Comparison of ENCODE assay signal across 8 cellular contexts in the genomic region with DNA sequence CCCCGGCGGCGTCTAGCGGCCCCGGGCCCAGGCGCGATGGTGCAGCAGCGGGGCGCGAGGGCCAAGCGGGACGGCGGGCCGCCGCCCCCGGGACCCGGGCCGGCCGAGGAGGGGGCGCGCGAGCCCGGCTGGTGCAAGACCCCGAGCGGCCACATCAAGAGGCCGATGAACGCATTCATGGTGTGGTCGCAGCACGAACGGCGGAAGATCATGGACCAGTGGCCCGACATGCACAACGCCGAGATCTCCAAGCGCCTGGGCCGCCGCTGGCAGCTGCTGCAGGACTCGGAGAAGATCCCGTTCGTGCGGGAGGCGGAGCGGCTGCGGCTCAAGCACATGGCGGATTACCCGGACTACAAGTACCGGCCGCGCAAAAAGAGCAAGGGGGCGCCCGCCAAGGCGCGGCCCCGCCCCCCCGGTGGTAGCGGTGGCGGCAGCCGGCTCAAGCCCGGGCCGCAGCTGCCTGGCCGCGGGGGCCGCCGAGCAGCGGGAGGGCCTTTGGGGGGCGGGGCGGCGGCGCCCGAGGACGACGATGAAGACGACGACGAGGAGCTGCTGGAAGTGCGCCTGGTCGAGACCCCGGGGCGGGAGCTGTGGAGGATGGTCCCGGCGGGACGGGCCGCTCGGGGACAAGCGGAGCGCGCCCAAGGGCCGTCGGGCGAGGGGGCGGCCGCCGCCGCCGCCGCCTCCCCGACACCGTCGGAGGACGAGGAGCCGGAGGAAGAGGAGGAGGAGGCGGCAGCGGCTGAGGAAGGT. TPM values are rescaled to one million over a fixed set of nuclear protein-coding genes. Genes with fewer than 3 reads are reported as not detected.
DNase-seq lines count a peak whose midpoint lies in the region; ATAC-seq and TF ChIP-seq lines count a peak whose summit lies in the region.

No MANE protein-coding gene starts in this region.

- peak overlapping the region; percentile 37 to 51 for H3K9ac ChIP-seq in stomach smooth muscle (ENCODE audit: low read length in 2 of 2)

- TF ChIP-seq CTCF in epithelial cell of proximal tubule (conservative IDR thresholded peaks at IDR 0.05; ENCODE audit: low read depth, low read length), result no peak

- peaks cover 36% of the 10 kb centered on the region for H3K4me1 ChIP-seq in stomach smooth muscle (ENCODE audit: control insufficient read depth, insufficient read depth, low read length)

- H3K9me3 ChIP-seq in stomach smooth muscle (ENCODE audit: control insufficient read depth in 2 of 2, low read length in 2 of 2), result no peaks in the 10 kb centered on the region

- ATAC-seq in HG02642 (IDR thresholded peaks at IDR 0.05; ENCODE audit: poor library complexity, unreplicated experiment) (peak; percentile 7), GM19467 (IDR thresholded peaks at IDR 0.05; ENCODE audit: unreplicated experiment) (no peak)

- DNase-seq in DMS153 (lab: John Stamatoyannopoulos, UW) (peak; percentile 39), NCI-H524 (lab: John Stamatoyannopoulos, UW) (peak; percentile 81 to 83), activated T-cell treated with anti-CD3 and anti-CD28 coated beads for 4 hours (peak; percentile 29), epithelial cell of proximal tubule (ENCODE audit: low read depth) (no peak), middle frontal gyrus (ENCODE audit: extremely low spot score, low spot score) (peak; percentile 40)

- no peaks in the 10 kb centered on the region for H3K27me3 ChIP-seq in stomach smooth muscle (ENCODE audit: control insufficient read depth in 1 of 2, insufficient read depth in 2 of 2, low read length in 2 of 2)

- H3K27ac ChIP-seq in stomach smooth muscle (ENCODE audit: low read length), result peak overlapping the region; percentile 81

- H3K4me3 ChIP-seq in epithelial cell of proximal tubule (ENCODE audit: low read depth, low read length), result peak overlapping the region; percentile 88
- H3K4me3 ChIP-seq in stomach smooth muscle (ENCODE audit: low read length in 2 of 2), result peak overlapping the region; percentile 69 to 85

- no peaks in the 10 kb centered on the region for H3K36me3 ChIP-seq in stomach smooth muscle (ENCODE audit: control insufficient read depth in 2 of 2, insufficient read depth in 2 of 2, low read length in 2 of 2)

RNA-seq across cellular contexts. Expression of gene SOX12, which starts 0.7 kb away (rescaled TPM):
- 7.9 and 10.1 TPM in 2 replicates for total RNA-seq in epithelial cell of proximal tubule

RNA-seq across cellular contexts. Expression of gene NRSN2, which starts 20.8 kb away (rescaled TPM):
- total RNA-seq in epithelial cell of proximal tubule, result 49.1 and 52.4 TPM in 2 replicates

RNA-seq across cellular contexts. Expression of gene ZCCHC3, which starts 28.7 kb away (rescaled TPM):
- total RNA-seq in epithelial cell of proximal tubule, result 12.4 and 20.3 TPM in 2 replicates

RNA-seq across cellular contexts. Expression of gene C20orf96, which starts 35.5 kb away (rescaled TPM):
- 1.7 and 3.9 TPM in 2 replicates for total RNA-seq in epithelial cell of proximal tubule

RNA-seq across cellular contexts. Expression of gene TRIB3, which starts 54.5 kb away (rescaled TPM):
- 78.8 and 112 TPM in 2 replicates for total RNA-seq in epithelial cell of proximal tubule
